Comparison of ENCODE assay signal across 32 cellular contexts in the genomic region with DNA sequence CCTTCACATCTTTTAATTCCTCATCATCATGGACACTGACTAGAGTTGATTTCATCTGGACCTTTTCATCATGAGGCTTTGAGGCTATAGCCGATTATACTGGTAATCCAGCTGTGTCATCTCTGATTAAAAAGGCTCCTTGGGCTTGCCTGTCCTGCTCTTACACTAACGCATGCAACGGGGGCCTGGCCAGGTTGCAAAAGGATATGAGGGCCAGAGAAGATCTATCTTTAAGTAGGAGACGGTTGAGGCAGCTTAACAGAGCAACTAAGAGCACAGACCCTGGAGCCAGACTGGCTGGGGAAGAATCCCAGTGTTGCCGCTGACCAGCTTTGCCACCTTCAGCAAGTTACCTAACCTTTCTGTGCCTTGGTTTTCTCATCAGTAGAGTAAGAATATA.
"Had no signal": no experiment of that assay in that cellular context is flagged by ENCODE, and none has a peak within 500 bp of the region (broad histone marks: within the 10 kb centered on the region; RNA-seq: fewer than 3 reads in every experiment).

No MANE protein-coding gene starts in this region.

- H3K36me3 ChIP-seq: esophagus squamous epithelium, heart right ventricle, left ventricle myocardium inferior, lower lobe of right lung, right lobe of liver, stomach, tibial artery had no signal

- H2AFZ ChIP-seq: parathyroid adenoma had no signal

- FAIRE-seq: colon, endometrium, small intestine had no signal

- H3K4me1 ChIP-seq: left ventricle myocardium inferior, parathyroid adenoma, testis had no signal

- H3K4me3 Mint-ChIP-seq: effector memory CD8-positive, alpha-beta T cell; memory B cell; mesothelial cell of epicardium; natural killer cell treated with Interleukin-12 subunit alpha and Interleukin-12 subunit beta and Interleukin-15 and Interleukin-18, amount 100 ng/mL, for 72 hours; neural crest cell; type B pancreatic cell had no signal

- H3K27ac ChIP-seq: esophagus squamous epithelium, heart right ventricle, left ventricle myocardium inferior, lower lobe of right lung, parathyroid adenoma, right lobe of liver, testis had no signal

- H3K9me3 Mint-ChIP-seq: effector memory CD8-positive, alpha-beta T cell; immature natural killer cell; memory B cell; mesothelial cell of epicardium; natural killer cell treated with Interleukin-12 subunit alpha and Interleukin-12 subunit beta and Interleukin-15 and Interleukin-18, amount 100 ng/mL, for 72 hours; neural crest cell had no signal

- H3K9ac ChIP-seq: parathyroid adenoma had no signal

- H3K27ac Mint-ChIP-seq: effector memory CD8-positive, alpha-beta T cell; immature natural killer cell; memory B cell; mesothelial cell of epicardium; naive B cell; progenitor cell of endocrine pancreas; type B pancreatic cell had no signal

- H3K79me2 ChIP-seq: parathyroid adenoma had no signal

- DNase-seq: effector memory CD8-positive, alpha-beta T cell; erythroblast; esophagus squamous epithelium; foreskin melanocyte; glutamatergic neuron; heart right ventricle; hippocampal formation; immature natural killer cell; islet precursor cell; kidney glomerular epithelial cell; left colon; left ventricle myocardium inferior; lower lobe of right lung; mucosa of descending colon; naive B cell; right lobe of liver; small intestine; stimulated activated CD4-positive, alpha-beta T cell treated with anti-CD3 and anti-CD28 coated beads, Interleukin-15, amount 100 ng/mL, for 24 hours; stimulated activated CD4-positive, alpha-beta T cell treated with anti-CD3 and anti-CD28 coated beads, Interleukin-2, amount 100 ng/mL, for 48 hours; stimulated activated naive CD4-positive, alpha-beta T cell; stomach; testis; tibial artery had no signal

- H3K27me3 ChIP-seq: esophagus squamous epithelium, heart right ventricle, right lobe of liver, stomach, testis, tibial artery had no signal

- ATAC-seq: effector memory CD8-positive, alpha-beta T cell; heart right ventricle; left colon; lower lobe of right lung; mucosa of descending colon; natural killer cell treated with Interleukin-12 subunit alpha and Interleukin-12 subunit beta and Interleukin-15 and Interleukin-18, amount 100 ng/mL, for 72 hours; right lobe of liver had no signal

- H3K27me3 Mint-ChIP-seq: memory B cell, naive B cell, progenitor cell of endocrine pancreas, type B pancreatic cell had no signal

- H3K4me3 ChIP-seq: esophagus squamous epithelium, heart right ventricle, left ventricle myocardium inferior, lower lobe of right lung, mucosa of descending colon, right lobe of liver, stomach, testis, tibial artery had no signal

- H3K9me3 ChIP-seq: esophagus squamous epithelium, heart right ventricle, left ventricle myocardium inferior, lower lobe of right lung, mucosa of descending colon, right lobe of liver, stomach, testis, tibial artery had no signal
